11 cellular contexts compared by ENCODE assay signal in genomic region chr17:45226620-45227019, GRCh38. TPM values are rescaled to one million over a fixed set of nuclear protein-coding genes. Genes with fewer than 3 reads are reported as not detected.
A peak's percentile ranks its signal among the peaks of the same experiment; 100 is the strongest.
DNase-seq lines count a peak whose midpoint lies in the region; ATAC-seq and TF ChIP-seq lines count a peak whose summit lies in the region.
"Had no signal": no experiment of that assay in that cellular context is flagged by ENCODE, and none has a peak within 500 bp of the region (broad histone marks: within the 10 kb centered on the region; RNA-seq: fewer than 3 reads in every experiment).

No MANE protein-coding gene starts in this region.

- no peak for TF ChIP-seq CTCF in upper lobe of left lung (IDR thresholded peaks at IDR 0.05)

- H3K4me3 ChIP-seq in upper lobe of left lung: peak overlapping the region in 3 of 4 donors; percentile 17 to 71 (median 26)

- H3K36me3 Mint-ChIP-seq in activated naive CD4-positive, alpha-beta T cell treated with anti-CD3 and anti-CD28 coated beads, Interleukin-2, amount 50 U/mL, for 24 hours: no peaks in the 10 kb centered on the region
- peaks cover 94% of the 10 kb centered on the region for H3K36me3 Mint-ChIP-seq in activated T-helper 17 cell treated with anti-CD3 and anti-CD28 coated beads, Interleukin-2, amount 50 U/mL, for 72 hours (ENCODE audit: low read depth)
- H3K36me3 Mint-ChIP-seq in memory B cell: peaks cover 2% of the 10 kb centered on the region

- H3K27me3 Mint-ChIP-seq in activated naive CD4-positive, alpha-beta T cell treated with anti-CD3 and anti-CD28 coated beads, Interleukin-2, amount 50 U/mL, for 24 hours: no peaks in the 10 kb centered on the region
- H3K27me3 Mint-ChIP-seq in activated T-helper 17 cell treated with anti-CD3 and anti-CD28 coated beads, Interleukin-2, amount 50 U/mL, for 72 hours: no peaks in the 10 kb centered on the region
- H3K27me3 Mint-ChIP-seq in memory B cell: no peaks in the 10 kb centered on the region

- no peak for TF ChIP-seq POLR2A in upper lobe of left lung (IDR thresholded peaks at IDR 0.05)

- peaks cover 0 to 5% (median 0%) of the 10 kb centered on the region in 4 donors for H3K27me3 ChIP-seq in upper lobe of left lung

- no peaks in the 10 kb centered on the region for H3K9me3 ChIP-seq in upper lobe of left lung

- peak overlapping the region; percentile 94 for H3K4me3 Mint-ChIP-seq in activated naive CD4-positive, alpha-beta T cell treated with anti-CD3 and anti-CD28 coated beads, Interleukin-2, amount 50 U/mL, for 24 hours
- H3K4me3 Mint-ChIP-seq in activated T-helper 17 cell treated with anti-CD3 and anti-CD28 coated beads, Interleukin-2, amount 50 U/mL, for 72 hours: peak overlapping the region; percentile 92
- peak overlapping the region; percentile 92 for H3K4me3 Mint-ChIP-seq in memory B cell

- H3K27ac ChIP-seq in upper lobe of left lung: peak overlapping the region; percentile 65 to 93 (median 86)
- H3K27ac ChIP-seq: C4-2B had no signal

- whole genome bisulfite sequencing in upper lobe of left lung, 2 donors: 51 to 61% methylated on average over 4 of the region's 4 CpGs

- no peaks in the 10 kb centered on the region for H3K9me3 Mint-ChIP-seq in activated naive CD4-positive, alpha-beta T cell treated with anti-CD3 and anti-CD28 coated beads, Interleukin-2, amount 50 U/mL, for 24 hours
- H3K9me3 Mint-ChIP-seq in activated T-helper 17 cell treated with anti-CD3 and anti-CD28 coated beads, Interleukin-2, amount 50 U/mL, for 72 hours: no peaks in the 10 kb centered on the region
- no peaks in the 10 kb centered on the region for H3K9me3 Mint-ChIP-seq in memory B cell

- H3K4me1 ChIP-seq in upper lobe of left lung: peaks cover 30 to 81% (median 55%) of the 10 kb centered on the region in 4 donors

- peaks cover 68% of the 10 kb centered on the region for H3K4me1 Mint-ChIP-seq in activated naive CD4-positive, alpha-beta T cell treated with anti-CD3 and anti-CD28 coated beads, Interleukin-2, amount 50 U/mL, for 24 hours
- peaks cover 6% of the 10 kb centered on the region for H3K4me1 Mint-ChIP-seq in activated T-helper 17 cell treated with anti-CD3 and anti-CD28 coated beads, Interleukin-2, amount 50 U/mL, for 72 hours
- peaks cover 68% of the 10 kb centered on the region for H3K4me1 Mint-ChIP-seq in memory B cell

- DNase-seq in activated naive CD4-positive, alpha-beta T cell (lab: John Stamatoyannopoulos, UW): no peak
- DNase-seq in memory B cell (ENCODE audit: low spot score in 2 of 2): no peak
- DNase-seq in upper lobe of left lung: no peak
- DNase-seq in pons (ENCODE audit: low spot score): no peak
- no peak for DNase-seq in cerebellum (ENCODE audit: low spot score)
- DNase-seq: HCEC 1CT had no signal

- H3K36me3 ChIP-seq in upper lobe of left lung: no peaks in the 10 kb centered on the region

- no peak for TF ChIP-seq EP300 in upper lobe of left lung (IDR thresholded peaks at IDR 0.05)

- H3K27ac Mint-ChIP-seq in activated naive CD4-positive, alpha-beta T cell treated with anti-CD3 and anti-CD28 coated beads, Interleukin-2, amount 50 U/mL, for 24 hours: peak overlapping the region; percentile 100
- peak overlapping the region; percentile 99 for H3K27ac Mint-ChIP-seq in activated T-helper 17 cell treated with anti-CD3 and anti-CD28 coated beads, Interleukin-2, amount 50 U/mL, for 72 hours
- peak overlapping the region; percentile 98 for H3K27ac Mint-ChIP-seq in memory B cell

- no peak for ATAC-seq in activated T-helper 17 cell treated with anti-CD3 and anti-CD28 coated beads, Interleukin-2, amount 50 U/mL, for 72 hours (replicated peaks)
- ATAC-seq in memory B cell (ENCODE audit: low read depth) (no peak), upper lobe of left lung (ENCODE audit: low FRiP score in 2 of 2) (no peak), HG03196 (IDR thresholded peaks at IDR 0.05; ENCODE audit: unreplicated experiment) (no peak)

RNA-seq across cellular contexts. Expression of gene FMNL1, which starts 4.9 kb away (rescaled TPM):
- total RNA-seq in activated T-helper 17 cell treated with anti-CD3 and anti-CD28 coated beads, Interleukin-2, amount 50 U/mL, for 72 hours: 100 to 1,000 TPM; 262 to 496 TPM
- total RNA-seq in upper lobe of left lung (100 to 1,000 TPM in 3 of 6 donors, 10 to 100 TPM in 3; 42.9 to 119 (median 98.3) TPM), cerebellum (3.4 TPM)

RNA-seq across cellular contexts. Expression of gene SPATA32, which starts 35.3 kb away (rescaled TPM):
- under 1 TPM; 0.13 to 0.32 TPM for total RNA-seq in activated T-helper 17 cell treated with anti-CD3 and anti-CD28 coated beads, Interleukin-2, amount 50 U/mL, for 72 hours
- under 1 TPM in 1 of 6 donors, not detected in 5; 0.20 TPM for total RNA-seq in upper lobe of left lung
- not detected for total RNA-seq in cerebellum
- total RNA-seq: HT1080 had no signal

Comparison
In these comparisons a context has a peak if more than half of its experiments do, and no peak if none do; other contexts are left out.
1. RNA of gene FMNL1, which starts 4.9 kb away (total RNA-seq): 262 to 496 TPM in activated T-helper 17 cell treated with anti-CD3 and anti-CD28 coated beads, Interleukin-2, amount 50 U/mL, for 72 hours and 42.9 to 119 TPM in upper lobe of left lung; 3.4 TPM in cerebellum (single experiment); every median in the first group is over 10 times any median in the second.
2. Peak in every context shown above with its lines, with median percentiles within 50 percentile points of each other: H3K27ac Mint-ChIP-seq and H3K4me3 Mint-ChIP-seq.